Comparison of ENCODE assay signal across 23 cellular contexts in the genomic region with DNA sequence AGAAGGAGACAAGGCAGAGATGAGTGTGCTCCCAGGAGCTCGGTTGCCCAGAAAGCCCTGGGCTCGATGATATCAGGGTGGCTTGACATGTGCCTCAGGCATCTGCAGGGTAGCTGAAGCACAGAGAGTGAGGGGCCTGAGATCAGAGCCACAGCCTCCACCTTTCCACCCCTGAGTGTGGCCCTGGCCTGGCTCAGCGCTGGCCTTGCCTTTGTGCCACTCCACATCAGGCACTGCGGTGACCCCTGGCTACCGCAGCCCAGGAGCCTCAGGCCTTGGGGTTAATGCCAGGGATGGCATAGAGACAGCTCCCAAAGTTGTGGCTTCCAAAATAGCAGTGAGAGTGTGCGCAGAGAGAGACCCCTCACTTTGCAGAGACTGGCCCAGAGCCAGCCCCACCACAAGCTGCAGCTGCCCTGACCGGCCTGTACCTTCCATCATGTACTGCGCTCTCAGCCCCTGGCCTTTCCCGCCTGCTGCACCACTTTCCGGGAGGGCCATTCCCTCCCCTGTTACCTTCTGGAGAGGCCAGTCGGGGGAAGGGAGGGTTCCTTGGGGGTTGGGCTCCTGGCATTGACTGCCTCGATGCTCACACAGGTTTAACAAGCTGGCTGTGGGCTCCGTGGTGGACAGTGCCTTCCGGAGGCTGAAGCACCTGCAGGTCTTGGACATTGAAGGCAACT. TPM values are rescaled to one million over a fixed set of nuclear protein-coding genes. Genes with fewer than 3 reads are reported as not detected.
DNase-seq lines count a peak whose midpoint lies in the region; ATAC-seq and TF ChIP-seq lines count a peak whose summit lies in the region.
"Had no signal": no experiment of that assay in that cellular context is flagged by ENCODE, and none has a peak within 500 bp of the region (broad histone marks: within the 10 kb centered on the region; RNA-seq: fewer than 3 reads in every experiment).

No MANE protein-coding gene starts in this region.

- H3K4me2 ChIP-seq in osteoblast (ENCODE audit: insufficient read depth, low read length) = no peak overlapping the region
- H3K4me2 ChIP-seq: A549; BLaER1 treated with 17β-estradiol and CSF1 and Interleukin-3, amounts not matched to agents 10 nM and 100 nM had no signal

- H2AFZ ChIP-seq in osteoblast (ENCODE audit: low read length) = no peak overlapping the region

- in situ Hi-C loops in brain microvascular endothelial cell (cut with HindIII; ENCODE audit: low pct_ligation_motif_present, low sequenced_read_pairs) = no loop called here

- H3K27me3 Mint-ChIP-seq in natural killer cell treated with Interleukin-12 subunit alpha and Interleukin-12 subunit beta and Interleukin-15 and Interleukin-18, amount 100 ng/mL, for 72 hours = no peaks in the 10 kb centered on the region
- H3K27me3 Mint-ChIP-seq in natural killer cell (ENCODE audit: low read depth in 2 of 2) (no peaks in the 10 kb centered on the region), WTC11 (ENCODE audit: low read depth) (no peaks in the 10 kb centered on the region; the same call in 1 of the 2 replicates)
- H3K27me3 Mint-ChIP-seq: CD4-positive, alpha-beta T cell had no signal

- H3K36me3 ChIP-seq in lower lobe of right lung (peaks cover 4% of the 10 kb centered on the region), osteoblast (ENCODE audit: insufficient read depth, low read length) (no peaks in the 10 kb centered on the region), brain microvascular endothelial cell (replicated peaks) (no peaks in the 10 kb centered on the region)
- H3K36me3 ChIP-seq: BLaER1 treated with 17β-estradiol and CSF1 and Interleukin-3, amounts not matched to agents 10 nM and 100 nM; MG63 had no signal

- no peaks in the 10 kb centered on the region for H3K36me3 Mint-ChIP-seq in natural killer cell treated with Interleukin-12 subunit alpha and Interleukin-12 subunit beta and Interleukin-15 and Interleukin-18, amount 100 ng/mL, for 72 hours
- H3K36me3 Mint-ChIP-seq in natural killer cell (no peaks in the 10 kb centered on the region), WTC11 (no peaks in the 10 kb centered on the region)

- DNase-seq in natural killer cell treated with Interleukin-12 subunit alpha and Interleukin-12 subunit beta and Interleukin-15 and Interleukin-18, amount 100 ng/mL, for 72 hours (ENCODE audit: low spot score) = peak; percentile 50
- DNase-seq in natural killer cell (no peak), WTC11 (ENCODE audit: low spot score) (no peak), lower lobe of right lung (peak; percentile 32), osteoblast (ENCODE audit: insufficient read length, low spot score, missing footprints) (no peak), brain microvascular endothelial cell (no peak)
- DNase-seq: AML-193; CD4-positive, alpha-beta T cell; HCEC 1CT; KG1; MG63; NCI-H1105 treated with DMSO at 0.1 percent for 48 hours; NCI-H2029; NCI-H446; NCI-H524 treated with DMSO at 0.1 percent for 48 hours; NCI-H774; PC-3; SHP77 had no signal

- no peaks in the 10 kb centered on the region for H3K79me2 ChIP-seq in osteoblast (ENCODE audit: insufficient read depth, low read length)

- CTCF ChIA-PET in WTC11 (lab: Charles Lee) = interaction anchor here (0.8 to 1.1 kb wide), 3 partner anchors 10 to 104 kb away, joined by 3 read pairs; no protein-coding TSS in a partner anchor

- no peaks in the 10 kb centered on the region for H3K9me3 Mint-ChIP-seq in natural killer cell treated with Interleukin-12 subunit alpha and Interleukin-12 subunit beta and Interleukin-15 and Interleukin-18, amount 100 ng/mL, for 72 hours
- no peaks in the 10 kb centered on the region for H3K9me3 Mint-ChIP-seq in natural killer cell
- H3K9me3 Mint-ChIP-seq in WTC11 = no peaks in the 10 kb centered on the region
- H3K9me3 Mint-ChIP-seq: CD4-positive, alpha-beta T cell had no signal

- H3K4me1 ChIP-seq in lower lobe of right lung = no peaks in the 10 kb centered on the region
- H3K4me1 ChIP-seq in osteoblast (ENCODE audit: insufficient read depth, low read length) = no peaks in the 10 kb centered on the region

- H3K4me1 Mint-ChIP-seq in natural killer cell treated with Interleukin-12 subunit alpha and Interleukin-12 subunit beta and Interleukin-15 and Interleukin-18, amount 100 ng/mL, for 72 hours (ENCODE audit: low read depth in 2 of 2) = peaks cover 19 to 24% of the 10 kb centered on the region in 2 donors
- H3K4me1 Mint-ChIP-seq in natural killer cell (peaks cover 24 to 27% of the 10 kb centered on the region in 2 donors), WTC11 (peaks cover 13% of the 10 kb centered on the region)

- no peaks in the 10 kb centered on the region for H4K20me1 ChIP-seq in osteoblast (ENCODE audit: insufficient read depth, low read length)

- no peak overlapping the region for H3K4me3 Mint-ChIP-seq in natural killer cell treated with Interleukin-12 subunit alpha and Interleukin-12 subunit beta and Interleukin-15 and Interleukin-18, amount 100 ng/mL, for 72 hours
- H3K4me3 Mint-ChIP-seq in natural killer cell = no peak overlapping the region
- no peak overlapping the region for H3K4me3 Mint-ChIP-seq in WTC11
- H3K4me3 Mint-ChIP-seq: CD4-positive, alpha-beta T cell had no signal

- no peak for TF ChIP-seq CTCF in natural killer cell (IDR thresholded peaks at IDR 0.05)
- TF ChIP-seq CTCF in WTC11 (IDR thresholded peaks at IDR 0.05) = no peak
- TF ChIP-seq CTCF in lower lobe of right lung (IDR thresholded peaks at IDR 0.05) = no peak
- no peak for TF ChIP-seq CTCF in osteoblast (IDR thresholded peaks at IDR 0.05; ENCODE audit: extremely low read depth, low read depth, low read length)
- no peak for TF ChIP-seq CTCF in brain microvascular endothelial cell (IDR thresholded peaks at IDR 0.05; ENCODE audit: low read depth, low read length, missing control alignments)

- H3K27me3 ChIP-seq in lower lobe of right lung (ENCODE audit: low read depth) (no peaks in the 10 kb centered on the region), osteoblast (ENCODE audit: insufficient read depth, low read length) (no peaks in the 10 kb centered on the region), brain microvascular endothelial cell (replicated peaks) (no peaks in the 10 kb centered on the region)
- H3K27me3 ChIP-seq: BLaER1 treated with 17β-estradiol and CSF1 and Interleukin-3, amounts not matched to agents 10 nM and 100 nM; MG63 had no signal

- H3K27ac ChIP-seq in lower lobe of right lung (no peak overlapping the region), osteoblast (ENCODE audit: low read depth, low read length) (no peak overlapping the region), brain microvascular endothelial cell (no peak overlapping the region)
- H3K27ac ChIP-seq: A549; BLaER1 treated with 17β-estradiol and CSF1 and Interleukin-3, amounts not matched to agents 10 nM and 100 nM had no signal

- no peak for ATAC-seq in natural killer cell treated with Interleukin-12 subunit alpha and Interleukin-12 subunit beta and Interleukin-15 and Interleukin-18, amount 100 ng/mL, for 72 hours
- ATAC-seq in natural killer cell = no peak
- peak; percentile 42; the same call in 1 of the 2 replicates for ATAC-seq in WTC11
- no peak for ATAC-seq in lower lobe of right lung
- ATAC-seq in esophagus mucosa = no peak
- ATAC-seq: A549, PC-3 had no signal

- H3K27ac Mint-ChIP-seq in natural killer cell treated with Interleukin-12 subunit alpha and Interleukin-12 subunit beta and Interleukin-15 and Interleukin-18, amount 100 ng/mL, for 72 hours = no peak overlapping the region
- H3K27ac Mint-ChIP-seq in natural killer cell (no peak overlapping the region), WTC11 (no peak overlapping the region)
- H3K27ac Mint-ChIP-seq: CD4-positive, alpha-beta T cell had no signal

- no peak overlapping the region for H3K4me3 ChIP-seq in lower lobe of right lung
- H3K4me3 ChIP-seq in osteoblast (ENCODE audit: insufficient read depth, low read length) = no peak overlapping the region
- H3K4me3 ChIP-seq in brain microvascular endothelial cell (ENCODE audit: low read depth, low read length) = no peak overlapping the region
- H3K4me3 ChIP-seq: A549; BLaER1 treated with 17β-estradiol and CSF1 and Interleukin-3, amounts not matched to agents 10 nM and 100 nM; MG63 had no signal

- H3K9me3 ChIP-seq in lower lobe of right lung (no peaks in the 10 kb centered on the region), osteoblast (ENCODE audit: low read depth, low read length) (no peaks in the 10 kb centered on the region)
- H3K9me3 ChIP-seq: A549; BLaER1 treated with 17β-estradiol and CSF1 and Interleukin-3, amounts not matched to agents 10 nM and 100 nM; MG63 had no signal

- intact Hi-C loops in natural killer cell (cut with micrococcal nuclease) (no loop called here), lower lobe of right lung (cut with DNase I) (no loop called here)

- POLR2A ChIA-PET in WTC11 (lab: Charles Lee) = no interaction called here

RNA-seq across cellular contexts. Expression of gene PODN, which starts 19.5 kb away (rescaled TPM):
- total RNA-seq in natural killer cell treated with Interleukin-12 subunit alpha and Interleukin-12 subunit beta and Interleukin-15 and Interleukin-18, amount 100 ng/mL, for 72 hours = not detected
- 10 to 100 TPM in 2 of 3 donors, 1 to 10 TPM in 1; 8.8 to 13.2 (median 11.2) TPM for total RNA-seq in natural killer cell
- 0.23 to 0.48 TPM (median 0.30 TPM) in 3 replicates for total RNA-seq in WTC11 (2021)
- total RNA-seq in lower lobe of right lung = 64.0 TPM
- total RNA-seq in esophagus mucosa = 2.6 TPM
- 43.3 and 52.8 TPM in 2 replicates for total RNA-seq in osteoblast
- total RNA-seq: CD4-positive, alpha-beta T cell; Daoy; G401; PC-3 had no signal

Comparison
In these comparisons a context has a peak if more than half of its experiments do, and no peak if none do; other contexts are left out.
1. DNase-seq: peak in natural killer cell treated with Interleukin-12 subunit alpha and Interleukin-12 subunit beta and Interleukin-15 and Interleukin-18, amount 100 ng/mL, for 72 hours (single experiment) and lower lobe of right lung (single experiment); none in natural killer cell (single experiment), WTC11 (single experiment), osteoblast (single experiment) and brain microvascular endothelial cell (single experiment).